8 cellular contexts compared by ENCODE assay signal in genomic region chr16:56681939-56682702, GRCh38. TPM values are rescaled to one million over a fixed set of nuclear protein-coding genes. Genes with fewer than 3 reads are reported as not detected.
A peak's percentile ranks its signal among the peaks of the same experiment; 100 is the strongest.
DNase-seq lines count a peak whose midpoint lies in the region; ATAC-seq and TF ChIP-seq lines count a peak whose summit lies in the region.

Gene MT1X, plus strand, starts transcription at chr16:56682470. Its CDS starts 71 bp downstream, at chr16:56682541.

- H3K27ac ChIP-seq in CD4-positive, CD25-positive, alpha-beta regulatory T cell (ENCODE audit: insufficient read depth, low read length, poor library complexity, severe bottlenecking): peak within 1 kb of the TSS; percentile 72

- peaks cover 0 to 4% (median 0%) of the 10 kb centered on the region in 7 donors for H3K9me3 Mint-ChIP-seq in CD4-positive, CD25-positive, alpha-beta regulatory T cell
- H3K9me3 Mint-ChIP-seq in activated CD8-positive, alpha-beta T cell treated with anti-CD3 and anti-CD28 coated beads for 36 hours: no peaks in the 10 kb centered on the region

- H3K36me3 Mint-ChIP-seq in CD4-positive, CD25-positive, alpha-beta regulatory T cell: peaks cover 18% of the 10 kb centered on the region
- H3K36me3 Mint-ChIP-seq in activated CD8-positive, alpha-beta T cell treated with anti-CD3 and anti-CD28 coated beads for 36 hours (ENCODE audit: low read depth): peaks cover 12% of the 10 kb centered on the region

- DNase-seq in CD4-positive, CD25-positive, alpha-beta regulatory T cell: peak; percentile 76 to 96 (median 84)
- DNase-seq in NCI-H82 treated with DMSO at 0.1 percent for 48 hours (lab: John Stamatoyannopoulos, UW; ENCODE audit: unreplicated experiment) (peak; percentile 12), ecto neural progenitor cell (ENCODE audit: low spot score) (peak; percentile 81), lung microvascular endothelial cell (ENCODE audit: low read depth in 2 of 2) (peak; percentile 84 to 90)
- peak; percentile 95 for DNase-seq in activated CD8-positive, alpha-beta T cell treated with anti-CD3 and anti-CD28 coated beads for 36 hours
- DNase-seq in stimulated activated CD4-positive, alpha-beta T cell treated with anti-CD3 and anti-CD28 coated beads, TNF-alpha, amount 100 ng/mL, for 48 hours (ENCODE audit: low read depth in 3 of 3): peak; percentile 80 to 89 (median 88)

- intact Hi-C loops in activated CD8-positive, alpha-beta T cell treated with anti-CD3 and anti-CD28 coated beads for 36 hours (cut with micrococcal nuclease): loop anchor here (5.0 kb wide), 1 partner anchor 70 kb away; no protein-coding TSS in a partner anchor

- peak within 1 kb of the TSS; percentile 96 to 97 (median 96) for H3K27ac Mint-ChIP-seq in CD4-positive, CD25-positive, alpha-beta regulatory T cell
- H3K27ac Mint-ChIP-seq in activated CD8-positive, alpha-beta T cell treated with anti-CD3 and anti-CD28 coated beads for 36 hours: peak within 1 kb of the TSS; percentile 97

- POLR2A ChIA-PET in activated CD8-positive, alpha-beta T cell treated with anti-CD3 and anti-CD28 coated beads for 36 hours (lab: Charles Lee): interaction anchor here (0.6 to 2.5 kb wide), 14 partner anchors 10 to 405 kb away, joined by 3 to 13 read pairs (median 4); partner anchors contain the start of genes MT1G and MT2A

- H3K4me3 ChIP-seq in CD4-positive, CD25-positive, alpha-beta regulatory T cell (ENCODE audit: low read depth, low read length): peak within 1 kb of the TSS; percentile 94

- TF ChIP-seq CTCF in activated CD8-positive, alpha-beta T cell treated with anti-CD3 and anti-CD28 coated beads for 36 hours (IDR thresholded peaks at IDR 0.05): no peak

- H3K9me3 ChIP-seq in CD4-positive, CD25-positive, alpha-beta regulatory T cell (ENCODE audit: control insufficient read depth in 2 of 2, low read length in 2 of 2): no peaks in the 10 kb centered on the region

- peaks cover 29% of the 10 kb centered on the region for H3K4me1 ChIP-seq in CD4-positive, CD25-positive, alpha-beta regulatory T cell (ENCODE audit: control insufficient read depth, insufficient read depth, low read length, poor library complexity, severe bottlenecking)

- peak; percentile 99 for ATAC-seq in CD4-positive, CD25-positive, alpha-beta regulatory T cell (ENCODE audit: low read depth in 2 of 2)
- peak; percentile 99 for ATAC-seq in GM19397 (IDR thresholded peaks at IDR 0.05; ENCODE audit: unreplicated experiment)
- peak; percentile 94 for ATAC-seq in HG03565 (IDR thresholded peaks at IDR 0.05; ENCODE audit: unreplicated experiment)
- peak; percentile 97 for ATAC-seq in activated CD8-positive, alpha-beta T cell treated with anti-CD3 and anti-CD28 coated beads for 36 hours

- CTCF ChIA-PET in activated CD8-positive, alpha-beta T cell treated with anti-CD3 and anti-CD28 coated beads for 36 hours (lab: Charles Lee): interaction anchor here (0.7 to 2.4 kb wide), 4 partner anchors 9 to 106 kb away, joined by 3 to 17 read pairs (median 8); no protein-coding TSS in a partner anchor

- no peaks in the 10 kb centered on the region for H3K36me3 ChIP-seq in CD4-positive, CD25-positive, alpha-beta regulatory T cell (ENCODE audit: control insufficient read depth, insufficient read depth, low read length)

- no peaks in the 10 kb centered on the region for H3K27me3 ChIP-seq in CD4-positive, CD25-positive, alpha-beta regulatory T cell (ENCODE audit: control insufficient read depth, insufficient read depth, low read length)

- H3K4me3 Mint-ChIP-seq in CD4-positive, CD25-positive, alpha-beta regulatory T cell: peak within 1 kb of the TSS; percentile 95 to 97 (median 96)
- peak within 1 kb of the TSS; percentile 86 for H3K4me3 Mint-ChIP-seq in activated CD8-positive, alpha-beta T cell treated with anti-CD3 and anti-CD28 coated beads for 36 hours

- no peaks in the 10 kb centered on the region for H3K27me3 Mint-ChIP-seq in CD4-positive, CD25-positive, alpha-beta regulatory T cell
- H3K27me3 Mint-ChIP-seq in activated CD8-positive, alpha-beta T cell treated with anti-CD3 and anti-CD28 coated beads for 36 hours: no peaks in the 10 kb centered on the region

- peaks cover 10 to 30% (median 22%) of the 10 kb centered on the region in 4 donors for H3K4me1 Mint-ChIP-seq in CD4-positive, CD25-positive, alpha-beta regulatory T cell
- H3K4me1 Mint-ChIP-seq in activated CD8-positive, alpha-beta T cell treated with anti-CD3 and anti-CD28 coated beads for 36 hours (ENCODE audit: low read depth): peaks cover 21% of the 10 kb centered on the region

RNA-seq across cellular contexts. Expression of gene MT1X, which starts in this region (rescaled TPM):
- total RNA-seq in CD4-positive, CD25-positive, alpha-beta regulatory T cell: 20.2 TPM
- 100 to 1,000 TPM; 125 to 231 (median 159) TPM for polyA plus RNA-seq in CD4-positive, CD25-positive, alpha-beta regulatory T cell
- 10 to 100 TPM; 52.5 to 54.2 TPM for total RNA-seq in activated CD8-positive, alpha-beta T cell treated with anti-CD3 and anti-CD28 coated beads for 36 hours
- total RNA-seq in lung microvascular endothelial cell: 13.3 and 19.2 TPM in 2 replicates

Comparison
In these comparisons a context has a peak if more than half of its experiments do, and no peak if none do; other contexts are left out.
1. Peak in every context shown above with its lines: DNase-seq, ATAC-seq, H3K4me3 ChIP-seq and H3K27ac ChIP-seq.
2. DNase-seq: peak in every context shown above with its lines; median percentile 95 in activated CD8-positive, alpha-beta T cell treated with anti-CD3 and anti-CD28 coated beads for 36 hours; 88 in stimulated activated CD4-positive, alpha-beta T cell treated with anti-CD3 and anti-CD28 coated beads, TNF-alpha, amount 100 ng/mL, for 48 hours; 87 in lung microvascular endothelial cell; 84 in CD4-positive, CD25-positive, alpha-beta regulatory T cell; 81 in ecto neural progenitor cell; 12 in NCI-H82 treated with DMSO at 0.1 percent for 48 hours.